Comparison of ENCODE assay signal across 8 cellular contexts in the genomic region with DNA sequence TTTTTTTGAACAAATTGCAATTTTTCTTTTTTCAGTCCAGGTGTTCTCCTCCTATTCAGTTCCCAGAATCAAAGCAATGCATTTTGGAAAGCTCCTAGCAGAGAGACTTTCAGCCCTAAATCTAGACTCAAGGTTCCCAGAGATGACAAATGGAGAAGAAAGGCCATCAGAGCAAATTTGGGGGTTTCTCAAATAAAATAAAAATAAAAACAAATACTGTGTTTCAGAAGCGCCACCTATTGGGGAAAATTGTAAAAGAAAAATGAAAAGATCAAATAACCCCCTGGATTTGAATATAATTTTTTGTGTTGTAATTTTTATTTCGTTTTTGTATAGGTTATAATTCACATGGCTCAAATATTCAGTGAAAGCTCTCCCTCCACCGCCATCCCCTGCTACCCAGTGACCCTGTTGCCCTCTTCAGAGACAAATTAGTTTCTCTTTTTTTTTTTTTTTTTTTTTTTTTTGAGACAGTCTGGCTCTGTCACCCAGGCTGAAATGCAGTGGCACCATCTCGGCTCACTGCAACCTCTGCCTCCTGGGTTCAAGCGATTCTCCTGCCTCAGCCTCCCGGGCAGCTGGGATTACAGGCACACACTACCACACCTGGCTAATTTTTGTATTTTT. TPM values are rescaled to one million over a fixed set of nuclear protein-coding genes. Genes with fewer than 3 reads are reported as not detected.
DNase-seq lines count a peak whose midpoint lies in the region; ATAC-seq, FAIRE-seq and TF ChIP-seq lines count a peak whose summit lies in the region.

No MANE protein-coding gene starts in this region.

- DNase-seq in D721Med (ENCODE audit: insufficient read length, low spot score), result no peak
- DNase-seq in activated naive CD8-positive, alpha-beta T cell treated with anti-CD3 and anti-CD28 coated beads, Interleukin-2, amount 10 ng/mL, durations not matched to agents 7 days and 5 days, result no peak
- DNase-seq in urothelium cell line (ENCODE audit: low spot score), result no peak

- H3K27ac ChIP-seq in liver (ENCODE audit: low read depth in 1 of 2, low read length in 2 of 2), result no peak overlapping the region

- peaks cover 2% of the 10 kb centered on the region for H3K36me3 Mint-ChIP-seq in IgD-negative memory B cell
- peaks cover 30% of the 10 kb centered on the region for H3K36me3 Mint-ChIP-seq in activated naive CD8-positive, alpha-beta T cell treated with anti-CD3 and anti-CD28 coated beads, Interleukin-2, amount 10 ng/mL, durations not matched to agents 7 days and 5 days

- peak overlapping the region in 1 of 2 donors; percentile 22 for H3K9ac ChIP-seq in liver (ENCODE audit: low read depth in 1 of 2, low read length in 2 of 2)

- H3K36me3 ChIP-seq in liver (ENCODE audit: control insufficient read depth in 4 of 4, insufficient read depth in 3 of 4, low read depth in 1 of 4, low read length in 3 of 4), result no peaks in the 10 kb centered on the region

- FAIRE-seq in D721Med (lab: Jason Lieb, UNC) (no peak), urothelium cell line (lab: Jason Lieb, UNC) (no peak)

- POLR2A ChIA-PET in activated naive CD8-positive, alpha-beta T cell treated with anti-CD3 and anti-CD28 coated beads, Interleukin-2, amount 10 ng/mL, durations not matched to agents 7 days and 5 days (lab: Charles Lee), result interaction anchor here (0.6 to 0.7 kb wide), 4 partner anchors 31 to 896 kb away, joined by 3 to 5 read pairs (median 4); no protein-coding TSS in a partner anchor

- H3K27me3 Mint-ChIP-seq in IgD-negative memory B cell, result peaks cover 4% of the 10 kb centered on the region
- no peaks in the 10 kb centered on the region for H3K27me3 Mint-ChIP-seq in activated naive CD8-positive, alpha-beta T cell treated with anti-CD3 and anti-CD28 coated beads, Interleukin-2, amount 10 ng/mL, durations not matched to agents 7 days and 5 days

- H3K4me1 ChIP-seq in liver (ENCODE audit: control insufficient read depth in 4 of 4, insufficient read depth in 4 of 4, low read length in 3 of 4), result peaks cover 0 to 4% (median 1%) of the 10 kb centered on the region in 4 donors

- H3K9me3 ChIP-seq in liver (ENCODE audit: control insufficient read depth in 4 of 4, low read length in 3 of 4), result no peaks in the 10 kb centered on the region

- no peak for ATAC-seq in activated naive CD8-positive, alpha-beta T cell treated with anti-CD3 and anti-CD28 coated beads, Interleukin-2, amount 10 ng/mL, durations not matched to agents 7 days and 5 days (ENCODE audit: low read depth)
- no peak for ATAC-seq in HG03139 (IDR thresholded peaks at IDR 0.05; ENCODE audit: unreplicated experiment)
- no peak for ATAC-seq in HG03159 (IDR thresholded peaks at IDR 0.05; ENCODE audit: unreplicated experiment)
- no peak for ATAC-seq in GM19395 (IDR thresholded peaks at IDR 0.05; ENCODE audit: unreplicated experiment)

- peak overlapping the region in 2 of 3 donors; percentile 14 to 73 for H3K27ac Mint-ChIP-seq in IgD-negative memory B cell
- peak overlapping the region; percentile 68 for H3K27ac Mint-ChIP-seq in activated naive CD8-positive, alpha-beta T cell treated with anti-CD3 and anti-CD28 coated beads, Interleukin-2, amount 10 ng/mL, durations not matched to agents 7 days and 5 days

- H3K4me3 ChIP-seq in liver (ENCODE audit: low read depth in 1 of 3, low read length in 3 of 3), result no peak overlapping the region

- TF ChIP-seq CTCF in D721Med (IDR thresholded peaks at IDR 0.05; ENCODE audit: insufficient read depth, missing control alignments) (peak; percentile 47), liver (IDR thresholded peaks at IDR 0.05; ENCODE audit: low read depth, low read length, missing input control) (peak; percentile 42)

- no peaks in the 10 kb centered on the region for H3K9me3 Mint-ChIP-seq in IgD-negative memory B cell
- no peaks in the 10 kb centered on the region for H3K9me3 Mint-ChIP-seq in activated naive CD8-positive, alpha-beta T cell treated with anti-CD3 and anti-CD28 coated beads, Interleukin-2, amount 10 ng/mL, durations not matched to agents 7 days and 5 days

- 6% methylated on average over 6 of the region's 6 CpGs for WGBS in liver

- H3K4me3 Mint-ChIP-seq in IgD-negative memory B cell, result no peak overlapping the region
- H3K4me3 Mint-ChIP-seq in activated naive CD8-positive, alpha-beta T cell treated with anti-CD3 and anti-CD28 coated beads, Interleukin-2, amount 10 ng/mL, durations not matched to agents 7 days and 5 days, result no peak overlapping the region

- H3K4me1 Mint-ChIP-seq in IgD-negative memory B cell, result peaks cover 0 to 6% (median 2%) of the 10 kb centered on the region in 3 donors
- H3K4me1 Mint-ChIP-seq in activated naive CD8-positive, alpha-beta T cell treated with anti-CD3 and anti-CD28 coated beads, Interleukin-2, amount 10 ng/mL, durations not matched to agents 7 days and 5 days, result peaks cover 23% of the 10 kb centered on the region

- no peaks in the 10 kb centered on the region for H3K27me3 ChIP-seq in liver (ENCODE audit: control insufficient read depth in 4 of 4, insufficient read depth in 4 of 4, low read length in 3 of 4)

- TF ChIP-seq RAD21 in liver (IDR thresholded peaks at IDR 0.05), result peak; percentile 70 to 74

TF ChIP-seq in liver, 16 proteins besides CTCF, POLR2A, EP300 and RAD21:
- TF ChIP-seq TAF1 (conservative IDR thresholded peaks at IDR 0.05) (no peak), JUND (IDR thresholded peaks at IDR 0.05) (no peak), FOXA1 (IDR thresholded peaks at IDR 0.05) (no peak)

RNA-seq across cellular contexts. Expression of a gene that starts 6.2 kb away (rescaled TPM):
- polyA plus RNA-seq in IgD-negative memory B cell, result 18.3 TPM
- 10 to 100 TPM; 43.4 to 44.4 TPM for total RNA-seq in activated naive CD8-positive, alpha-beta T cell treated with anti-CD3 and anti-CD28 coated beads, Interleukin-2, amount 10 ng/mL, durations not matched to agents 7 days and 5 days
- 10 to 100 TPM; 24.7 to 41.3 TPM for total RNA-seq in liver
- polyA plus RNA-seq in liver, result 10 to 100 TPM; 11.7 to 13.5 TPM

RNA-seq across cellular contexts. Expression of a gene that starts 9.1 kb away (rescaled TPM):
- polyA plus RNA-seq in IgD-negative memory B cell, result 12.9 TPM
- total RNA-seq in activated naive CD8-positive, alpha-beta T cell treated with anti-CD3 and anti-CD28 coated beads, Interleukin-2, amount 10 ng/mL, durations not matched to agents 7 days and 5 days, result 100 to 1,000 TPM; 199 to 212 TPM
- under 1 TPM; 0.19 to 0.84 TPM for total RNA-seq in liver
- under 1 TPM; 0.28 to 0.39 TPM for polyA plus RNA-seq in liver

RNA-seq across cellular contexts. Expression of a gene that starts 10.7 kb away (rescaled TPM):
- polyA plus RNA-seq in IgD-negative memory B cell, result 31.6 TPM
- 100 to 1,000 TPM; 424 to 433 TPM for total RNA-seq in activated naive CD8-positive, alpha-beta T cell treated with anti-CD3 and anti-CD28 coated beads, Interleukin-2, amount 10 ng/mL, durations not matched to agents 7 days and 5 days
- total RNA-seq in liver, result 1 to 10 TPM; 1.2 to 1.6 TPM
- polyA plus RNA-seq in liver, result 1 to 10 TPM; 1.1 TPM

RNA-seq across cellular contexts. Expression of a gene that starts 48.2 kb away (rescaled TPM):
- polyA plus RNA-seq in IgD-negative memory B cell (547 TPM), liver (100 to 1,000 TPM; 110 to 542 TPM)
- 100 to 1,000 TPM; 202 to 224 TPM for total RNA-seq in activated naive CD8-positive, alpha-beta T cell treated with anti-CD3 and anti-CD28 coated beads, Interleukin-2, amount 10 ng/mL, durations not matched to agents 7 days and 5 days
- 10 to 100 TPM; 25.5 to 65.1 TPM for total RNA-seq in liver

RNA-seq across cellular contexts. Expression of a gene that starts 48.7 kb away (rescaled TPM):
- 31.4 TPM for polyA plus RNA-seq in IgD-negative memory B cell
- total RNA-seq in activated naive CD8-positive, alpha-beta T cell treated with anti-CD3 and anti-CD28 coated beads, Interleukin-2, amount 10 ng/mL, durations not matched to agents 7 days and 5 days, result 100 to 1,000 TPM; 607 to 630 TPM
- total RNA-seq in liver, result 1 to 10 TPM in 1 of 2 donors, under 1 TPM in 1; 0.33 to 2.3 TPM
- polyA plus RNA-seq in liver, result 1 to 10 TPM; 1.4 to 2.1 TPM

Comparison
In these comparisons a context has a peak if more than half of its experiments do, and no peak if none do; other contexts are left out.
1. RNA of a gene that starts 9.1 kb away (total RNA-seq): 199 to 212 TPM in activated naive CD8-positive, alpha-beta T cell treated with anti-CD3 and anti-CD28 coated beads, Interleukin-2, amount 10 ng/mL, durations not matched to agents 7 days and 5 days; 0.19 to 0.84 TPM in liver; every median in the first group is over 100 times any median in the second.
2. RNA of a gene that starts 10.7 kb away (total RNA-seq): 424 to 433 TPM in activated naive CD8-positive, alpha-beta T cell treated with anti-CD3 and anti-CD28 coated beads, Interleukin-2, amount 10 ng/mL, durations not matched to agents 7 days and 5 days; 1.2 to 1.6 TPM in liver; every median in the first group is over 100 times any median in the second.